16 cellular contexts compared by ENCODE assay signal in genomic region chr11:123707206-123707605, GRCh38. TPM values are rescaled to one million over a fixed set of nuclear protein-coding genes. Genes with fewer than 3 reads are reported as not detected.
A peak's percentile ranks its signal among the peaks of the same experiment; 100 is the strongest.
DNase-seq lines count a peak whose midpoint lies in the region; ATAC-seq and TF ChIP-seq lines count a peak whose summit lies in the region.
"Had no signal": no experiment of that assay in that cellular context is flagged by ENCODE, and none has a peak within 500 bp of the region (broad histone marks: within the 10 kb centered on the region; RNA-seq: fewer than 3 reads in every experiment).

No MANE protein-coding gene starts in this region.

- H3K9me3 Mint-ChIP-seq in CD4-positive, alpha-beta T cell, result no peaks in the 10 kb centered on the region
- H3K9me3 Mint-ChIP-seq: GM23338, IgD-negative memory B cell had no signal

- dilution Hi-C loops in IMR-90 (cut with HindIII; ENCODE audit: low sequenced_read_pairs, unreplicated experiment), result no loop called here

- H3K18ac ChIP-seq in IMR-90 (ENCODE audit: low read depth, low read length) (no peak overlapping the region), mesendoderm (ENCODE audit: low read length) (no peak overlapping the region)

- no peaks in the 10 kb centered on the region for H3K9me2 ChIP-seq in DOHH2 (replicated peaks; ENCODE audit: control insufficient read depth, low read length)

- H3K4me3 ChIP-seq in DOHH2 (ENCODE audit: low read length) (0 out of 2 replicates have a peak overlapping the region, but pooled peaks have one; percentile 8), IMR-90 (ENCODE audit: insufficient read depth, low read depth, low read length) (no peak overlapping the region), mesendoderm (ENCODE audit: low read length) (no peak overlapping the region)
- H3K4me3 ChIP-seq: A549, GM12878, GM23338 had no signal

- H3K79me2 ChIP-seq in DOHH2 (ENCODE audit: control insufficient read depth, low read length), result no peaks in the 10 kb centered on the region
- no peaks in the 10 kb centered on the region for H3K79me2 ChIP-seq in mesendoderm (ENCODE audit: control insufficient read depth, insufficient read depth, low read length)

- H2BK5ac ChIP-seq in IMR-90 (ENCODE audit: low read depth, low read length, poor library complexity, severe bottlenecking) (no peak overlapping the region), mesendoderm (ENCODE audit: low read length) (no peak overlapping the region)

- no peaks in the 10 kb centered on the region for H3K4me1 Mint-ChIP-seq in CD4-positive, alpha-beta T cell (ENCODE audit: low read depth)

- no peak overlapping the region for H3K4me3 Mint-ChIP-seq in CD4-positive, alpha-beta T cell
- H3K4me3 Mint-ChIP-seq: GM23338, IgD-negative memory B cell had no signal

- H3K4ac ChIP-seq in IMR-90 (ENCODE audit: low read depth, low read length) (no peak overlapping the region), mesendoderm (ENCODE audit: low read depth, low read length) (no peak overlapping the region)

- H2BK120ac ChIP-seq in IMR-90 (ENCODE audit: low read depth, low read length) (no peak overlapping the region), mesendoderm (ENCODE audit: low read depth, low read length) (no peak overlapping the region)

- H3K23ac ChIP-seq in IMR-90 (ENCODE audit: low read depth, low read length) (no peak overlapping the region), mesendoderm (ENCODE audit: low read length) (no peak overlapping the region)

- no peak overlapping the region for H2BK15ac ChIP-seq in IMR-90 (ENCODE audit: low read depth, low read length)
- no peak overlapping the region for H2BK15ac ChIP-seq in mesendoderm (replicated peaks; ENCODE audit: low read depth)

- no peak overlapping the region for H3K27ac Mint-ChIP-seq in CD4-positive, alpha-beta T cell
- H3K27ac Mint-ChIP-seq: GM23338, IgD-negative memory B cell had no signal

- H2AK9ac ChIP-seq in IMR-90 (replicated peaks; ENCODE audit: low read depth, low read length, poor library complexity), result no peak overlapping the region

- H3K56ac ChIP-seq in IMR-90 (ENCODE audit: extremely low read depth, insufficient read depth, low read length) (no peak overlapping the region), mesendoderm (ENCODE audit: low read length) (no peak overlapping the region)

- no peak for TF ChIP-seq POLR2A in IMR-90 (IDR thresholded peaks at IDR 0.05; ENCODE audit: low read depth, low read length)

- H3K27me3 Mint-ChIP-seq in CD4-positive, alpha-beta T cell, result peaks cover 14% of the 10 kb centered on the region

- no peak overlapping the region for H2BK20ac ChIP-seq in IMR-90 (ENCODE audit: low read depth, low read length)

- no peak for DNase-seq in IMR-90
- peak; percentile 57 for DNase-seq in mesendoderm
- no peak for DNase-seq in CD4-positive, alpha-beta T cell
- no peak for DNase-seq in SIG-M5 (lab: John Stamatoyannopoulos, UW)

- no peaks in the 10 kb centered on the region for H3K36me3 Mint-ChIP-seq in CD4-positive, alpha-beta T cell (ENCODE audit: low read depth)
- H3K36me3 Mint-ChIP-seq: IgD-negative memory B cell had no signal

- no TSS peak for BruUV-seq in IMR-90 (replicated peaks; lab: Mats Ljungman, UMichigan)

- H4K20me1 ChIP-seq in DOHH2 (ENCODE audit: control insufficient read depth, insufficient read depth, low read depth, low read length) (no peaks in the 10 kb centered on the region), IMR-90 (ENCODE audit: insufficient read depth, low read length) (no peaks in the 10 kb centered on the region)

- ATAC-seq in IMR-90 (ENCODE audit: low read depth), result 0 out of 2 replicates have a peak, but pooled peaks have one; percentile 22
- no peak for ATAC-seq in CD4-positive, alpha-beta T cell (ENCODE audit: poor library complexity)
- no peak for ATAC-seq in GM18502 (IDR thresholded peaks at IDR 0.05; ENCODE audit: poor library complexity, unreplicated experiment)

- H3K4me2 ChIP-seq in DOHH2 (ENCODE audit: low read length) (peak overlapping the region; percentile 32), IMR-90 (ENCODE audit: low read depth, low read length) (no peak overlapping the region), mesendoderm (ENCODE audit: low read length) (no peak overlapping the region)
- H3K4me2 ChIP-seq: A549, GM23338 had no signal

- H2AK5ac ChIP-seq in IMR-90 (ENCODE audit: low read depth, low read length) (no peak overlapping the region), mesendoderm (ENCODE audit: low read length) (no peak overlapping the region)

- TF ChIP-seq RAD21 in IMR-90 (IDR thresholded peaks at IDR 0.05; ENCODE audit: low read length), result no peak

- H4K5ac ChIP-seq in IMR-90 (ENCODE audit: low read depth, low read length) (no peak overlapping the region), mesendoderm (ENCODE audit: low read length) (no peak overlapping the region)

- TF ChIP-seq CTCF in DOHH2 (IDR thresholded peaks at IDR 0.05; ENCODE audit: low read depth, low read length, poor library complexity, severe bottlenecking) (no peak), IMR-90 (conservative IDR thresholded peaks at IDR 0.05; ENCODE audit: low read depth, low read length) (no peak)
- no peak for TF ChIP-seq CTCF in CD4-positive, alpha-beta T cell (IDR thresholded peaks at IDR 0.05)

- H3K14ac ChIP-seq in IMR-90 (replicated peaks; ENCODE audit: low read depth, low read length), result no peak overlapping the region

- H4K91ac ChIP-seq in IMR-90 (ENCODE audit: insufficient read depth, low read depth, low read length), result no peak overlapping the region

- H3K27ac ChIP-seq in DOHH2 (ENCODE audit: low read depth, low read length), result no peak overlapping the region
- no peak overlapping the region for H3K27ac ChIP-seq in IMR-90 (ENCODE audit: insufficient read depth, low read length)
- no peak overlapping the region for H3K27ac ChIP-seq in mesendoderm (ENCODE audit: low read depth, low read length)
- H3K27ac ChIP-seq in CD4-positive, alpha-beta T cell (ENCODE audit: low read depth, low read length), result no peak overlapping the region
- H3K27ac ChIP-seq: A549 had no signal

- H3K36me3 ChIP-seq in DOHH2 (ENCODE audit: control insufficient read depth, low read length) (no peaks in the 10 kb centered on the region), IMR-90 (ENCODE audit: control insufficient read depth, insufficient read depth, low read length) (no peaks in the 10 kb centered on the region), mesendoderm (ENCODE audit: control insufficient read depth, insufficient read depth, low read length) (no peaks in the 10 kb centered on the region)
- H3K36me3 ChIP-seq: BE2C had no signal

- in situ Hi-C loops in IMR-90 (cut with MboI; ENCODE audit: low sequenced_read_pairs), result loop anchor here (5.0 kb wide), 3 partner anchors 60 to 190 kb away; no protein-coding TSS in a partner anchor

- H4K8ac ChIP-seq in IMR-90 (ENCODE audit: low read depth in 2 of 2, low read length in 2 of 2) (no peak overlapping the region), mesendoderm (ENCODE audit: low read depth, low read length) (no peak overlapping the region)

- no peaks in the 10 kb centered on the region for H3K9me3 ChIP-seq in DOHH2 (ENCODE audit: control insufficient read depth, insufficient read depth, low read length)
- H3K9me3 ChIP-seq in IMR-90 (ENCODE audit: control insufficient read depth, insufficient read depth, low read length), result no peaks in the 10 kb centered on the region
- H3K9me3 ChIP-seq in CD4-positive, alpha-beta T cell (ENCODE audit: control insufficient read depth, low read length), result no peaks in the 10 kb centered on the region
- H3K9me3 ChIP-seq: A549, BE2C had no signal

- CTCF ChIA-PET in IMR-90 (lab: Yijun Ruan, JAX), result interaction anchor here (0.8 to 2.8 kb wide), 14 partner anchors 9 to 130 kb away, joined by 3 to 29 read pairs (median 5); partner anchors contain the start of gene SCN3B
- CTCF ChIA-PET in CD4-positive, alpha-beta T cell (lab: Charles Lee), result interaction anchor here (0.6 to 2.0 kb wide), 6 partner anchors 10 to 126 kb away, joined by 3 to 16 read pairs (median 8); no protein-coding TSS in a partner anchor

- no CpG with 5 or more reads among the region's 3 CpGs for whole genome bisulfite sequencing in IMR-90 (ENCODE audit: extremely low coverage in 2 of 2, insufficient read length in 1 of 2), 2 experiments
- WGBS in mesendoderm (ENCODE audit: extremely low coverage, insufficient coverage, low lambda C conversion rate), result no CpG with 5 or more reads among the region's 3 CpGs

- no peaks in the 10 kb centered on the region for H3F3A ChIP-seq in DOHH2 (ENCODE audit: control insufficient read depth, insufficient read depth)

- H3K4me1 ChIP-seq in DOHH2 (ENCODE audit: control insufficient read depth, low read length) (peaks cover 25% of the 10 kb centered on the region), IMR-90 (ENCODE audit: control insufficient read depth, insufficient read depth, low read length) (no peaks in the 10 kb centered on the region), mesendoderm (ENCODE audit: control insufficient read depth, low read depth, low read length) (peaks cover 2% of the 10 kb centered on the region)
- H3K4me1 ChIP-seq: A549 had no signal

- H3K79me1 ChIP-seq in IMR-90 (ENCODE audit: low read depth in 1 of 2, low read length in 2 of 2) (no peaks in the 10 kb centered on the region), mesendoderm (ENCODE audit: low read length) (no peaks in the 10 kb centered on the region)

- no peak overlapping the region for H2AFZ ChIP-seq in IMR-90 (replicated peaks; ENCODE audit: low read length, poor library complexity)
- H2AFZ ChIP-seq: GM23338 had no signal

- intact Hi-C loops in IMR-90 (cut with micrococcal nuclease), result loop anchor here (1.0 kb wide), 3 partner anchors 66 to 196 kb away; no protein-coding TSS in a partner anchor
- intact Hi-C loops in CD4-positive, alpha-beta T cell (cut with DNase I, micrococcal nuclease), result loop anchor here (1.0 to 2.0 kb wide), 4 partner anchors 26 to 127 kb away; no protein-coding TSS in a partner anchor

- H3K27me3 ChIP-seq in DOHH2 (ENCODE audit: control insufficient read depth, low read length) (no peaks in the 10 kb centered on the region), IMR-90 (ENCODE audit: control insufficient read depth, insufficient read depth, low read length) (peaks cover 21% of the 10 kb centered on the region), mesendoderm (ENCODE audit: insufficient read depth, low read length, poor library complexity) (no peaks in the 10 kb centered on the region)
- no peaks in the 10 kb centered on the region for H3K27me3 ChIP-seq in CD4-positive, alpha-beta T cell (ENCODE audit: control insufficient read depth, insufficient read depth, low read length)
- H3K27me3 ChIP-seq: BE2C had no signal

- H3K9ac ChIP-seq in IMR-90 (ENCODE audit: low read depth, low read length), result no peak overlapping the region
- H3K9ac ChIP-seq in mesendoderm (ENCODE audit: low read length), result no peak overlapping the region

- POLR2A ChIA-PET in IMR-90 (lab: Charles Lee; ENCODE audit: unreplicated experiment), result no interaction called here
- POLR2A ChIA-PET in CD4-positive, alpha-beta T cell (lab: Charles Lee), result no interaction called here

- H3K9me1 ChIP-seq in IMR-90 (ENCODE audit: insufficient read depth, low read length), result no peaks in the 10 kb centered on the region

RNA-seq across cellular contexts. Expression of gene ZNF202, which starts 34.3 kb away (rescaled TPM):
- total RNA-seq in IMR-90 (2012; rRNA removed), result 8.2 and 9.2 TPM in 2 replicates
- 6.3 and 7.7 TPM in 2 replicates for polyA plus RNA-seq in IMR-90 (2012; rRNA removed)
- polyA plus RNA-seq in IMR-90 (2012; cell fraction: cytosol; rRNA removed), result 2.6 and 3.8 TPM in 2 replicates
- 15.0 and 31.8 TPM in 2 replicates for polyA plus RNA-seq in IMR-90 (2012; cell fraction: nucleus; rRNA removed; ENCODE audit: low replicate concordance)
- polyA plus RNA-seq in mesendoderm (2013, experiment 1 of 2), result 16.8 TPM
- polyA plus RNA-seq in mesendoderm (2013, experiment 2 of 2), result 18.7 TPM
- total RNA-seq in CD4-positive, alpha-beta T cell, result 1 to 10 TPM; 6.8 to 8.0 TPM

RNA-seq across cellular contexts. Expression of gene OR6X1, which starts 47.1 kb away (rescaled TPM):
- total RNA-seq in IMR-90 (2012; rRNA removed), result not detected in 2 replicates
- polyA plus RNA-seq in IMR-90 (2012; rRNA removed), result not detected in 2 replicates
- not detected in 2 replicates for polyA plus RNA-seq in IMR-90 (2012; cell fraction: cytosol; rRNA removed)
- not detected in 2 replicates for polyA plus RNA-seq in IMR-90 (2012; cell fraction: nucleus; rRNA removed; ENCODE audit: low replicate concordance)
- polyA plus RNA-seq in mesendoderm (2013, experiment 1 of 2), result not detected
- polyA plus RNA-seq in mesendoderm (2013, experiment 2 of 2), result not detected
- total RNA-seq in CD4-positive, alpha-beta T cell, result not detected
- total RNA-seq: Daoy, G401, GM12878, GM23338, H7, HT-29 had no signal
- polyA plus RNA-seq: A549, AG04450, GM12878, GM23338, IgD-negative memory B cell had no signal

RNA-seq across cellular contexts. Expression of gene SCN3B, which starts 52.8 kb away (rescaled TPM):
- total RNA-seq in IMR-90 (2012; rRNA removed), result under 0.01 TPM in 2 replicates
- polyA plus RNA-seq in IMR-90 (2012; rRNA removed), result 0.03 and 0.04 TPM in 2 replicates
- 0.03 TPM in 2 replicates for polyA plus RNA-seq in IMR-90 (2012; cell fraction: cytosol; rRNA removed)
- polyA plus RNA-seq in IMR-90 (2012; cell fraction: nucleus; rRNA removed; ENCODE audit: low replicate concordance), result 0.08 and 0.10 TPM in 2 replicates
- polyA plus RNA-seq in mesendoderm (2013, experiment 1 of 2), result 0.53 TPM
- 0.66 TPM for polyA plus RNA-seq in mesendoderm (2013, experiment 2 of 2)
- not detected for total RNA-seq in CD4-positive, alpha-beta T cell
- total RNA-seq: G401, GM12878, HT-29 had no signal
- polyA plus RNA-seq: IgD-negative memory B cell had no signal
